In the genomic region with DNA sequence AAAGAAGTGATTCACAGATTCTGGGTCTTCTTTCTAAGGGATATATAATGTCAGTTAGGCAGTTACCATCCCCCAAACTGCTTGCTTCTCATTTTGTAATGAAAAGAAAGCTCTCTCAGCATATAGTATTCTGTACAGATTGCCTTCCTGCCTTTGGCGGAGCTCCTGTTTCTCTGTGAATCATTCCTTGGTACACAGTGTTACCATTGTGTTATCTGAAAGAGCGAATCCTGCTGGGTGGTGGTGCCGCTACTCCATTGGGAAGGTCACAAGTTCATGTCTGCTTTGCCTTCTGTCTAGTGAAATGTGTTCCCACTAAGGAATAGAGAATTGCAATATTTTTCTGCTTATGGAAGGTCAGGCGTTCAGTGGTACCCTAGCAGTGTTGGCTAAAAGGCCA, we compare ENCODE assay signal across 15 cellular contexts.
A peak's percentile ranks its signal among the peaks of the same experiment; 100 is the strongest.
DNase-seq lines count a peak whose midpoint lies in the region; TF ChIP-seq lines count a peak whose summit lies in the region.
"Had no signal": no experiment of that assay in that cellular context is flagged by ENCODE, and none has a peak within 500 bp of the region (broad histone marks: within the 10 kb centered on the region; RNA-seq: fewer than 3 reads in every experiment).

No MANE protein-coding gene starts in this region.

- H3K27ac ChIP-seq in HEK293 (ENCODE audit: extremely low read depth, low read depth, low read length) (no peak overlapping the region), hepatocyte (peak overlapping the region; percentile 55)
- H3K27ac ChIP-seq: BLaER1 had no signal

- DNase-seq in astrocyte of the spinal cord (ENCODE audit: low read depth, low spot score) (peak; percentile 84), hepatocyte (ENCODE audit: low spot score) (peak; percentile 50), progenitor cell of endocrine pancreas (ENCODE audit: low spot score, unreplicated experiment) (no peak), NCI-H510A treated with DMSO at 0.1 percent for 48 hours (lab: John Stamatoyannopoulos, UW) (no peak), RPMI8226 (no peak), endothelial cell (ENCODE audit: low spot score) (no peak), MG63 (no peak)
- DNase-seq: activated B cell treated with CpG ODN at 0.5 μM for 24 hours; activated CD8-positive, alpha-beta memory T cell treated with anti-CD3 and anti-CD28 coated beads, Interleukin-2, amount 50 U/mL, for 4 hours; activated naive CD8-positive, alpha-beta T cell treated with anti-CD3 and anti-CD28 coated beads, Interleukin-2, amount 10 ng/mL, durations not matched to agents 7 days and 5 days; effector CD8-positive, alpha-beta T cell; EL had no signal

- H2AFZ ChIP-seq in hepatocyte, result no peak overlapping the region

- H3K9me3 Mint-ChIP-seq in progenitor cell of endocrine pancreas (ENCODE audit: low read depth), result peaks cover 17% of the 10 kb centered on the region
- H3K9me3 Mint-ChIP-seq in endothelial cell (ENCODE audit: unreplicated experiment), result peaks cover 13% of the 10 kb centered on the region

- H3K36me3 ChIP-seq in HEK293 (ENCODE audit: control insufficient read depth in 2 of 2, insufficient read depth in 1 of 2, low read length in 2 of 2) (no peaks in the 10 kb centered on the region), hepatocyte (replicated peaks; ENCODE audit: insufficient read depth, low read depth) (no peaks in the 10 kb centered on the region), MG63 (no peaks in the 10 kb centered on the region)
- H3K36me3 ChIP-seq: BLaER1 had no signal

- no peaks in the 10 kb centered on the region for H3K4me1 ChIP-seq in HEK293 (ENCODE audit: control insufficient read depth, insufficient read depth, low read length)
- H3K4me1 ChIP-seq in hepatocyte (ENCODE audit: insufficient read depth), result no peaks in the 10 kb centered on the region

- CTCF ChIA-PET in HEK293 (lab: Yijun Ruan, JAX), result interaction anchor here (0.8 kb wide), 1 partner anchor 9 kb away, joined by 3 read pairs; no protein-coding TSS in a partner anchor

- H3K4me3 Mint-ChIP-seq in progenitor cell of endocrine pancreas (ENCODE audit: low read depth) (no peak overlapping the region), endothelial cell (ENCODE audit: unreplicated experiment) (no peak overlapping the region)
- H3K4me3 Mint-ChIP-seq: activated B cell treated with CpG ODN at 0.5 μM for 24 hours; activated naive CD8-positive, alpha-beta T cell treated with anti-CD3 and anti-CD28 coated beads, Interleukin-2, amount 10 ng/mL, durations not matched to agents 7 days and 5 days; memory B cell had no signal

- POLR2A ChIA-PET in HEK293 (lab: Yijun Ruan, JAX), result no interaction called here

- WGBS in hepatocyte (ENCODE audit: low lambda C conversion rate, missing lambda C conversion rate), result 49% methylated on average over 4 of the region's 4 CpGs

- H3K4me2 ChIP-seq in hepatocyte, result no peak overlapping the region
- H3K4me2 ChIP-seq: BLaER1 had no signal

- no peaks in the 10 kb centered on the region for H3K27me3 ChIP-seq in hepatocyte
- H3K27me3 ChIP-seq in MG63, result no peaks in the 10 kb centered on the region
- H3K27me3 ChIP-seq: BLaER1 had no signal

- no peaks in the 10 kb centered on the region for H3K9me2 ChIP-seq in hepatocyte (replicated peaks; ENCODE audit: insufficient read depth)

- H3K79me2 ChIP-seq in hepatocyte, result no peaks in the 10 kb centered on the region

- H3K27ac Mint-ChIP-seq in progenitor cell of endocrine pancreas (peak overlapping the region; percentile 29), endothelial cell (ENCODE audit: unreplicated experiment) (no peak overlapping the region)
- H3K27ac Mint-ChIP-seq: activated B cell treated with CpG ODN at 0.5 μM for 24 hours; activated naive CD8-positive, alpha-beta T cell treated with anti-CD3 and anti-CD28 coated beads, Interleukin-2, amount 10 ng/mL, durations not matched to agents 7 days and 5 days; memory B cell had no signal

- H4K20me1 ChIP-seq in hepatocyte (ENCODE audit: insufficient read depth, poor library complexity, severe bottlenecking), result no peaks in the 10 kb centered on the region
- H4K20me1 ChIP-seq: BLaER1 had no signal

- H3K9me3 ChIP-seq in HEK293 (ENCODE audit: control insufficient read depth, insufficient read depth, low read depth, low read length), result no peaks in the 10 kb centered on the region
- no peaks in the 10 kb centered on the region for H3K9me3 ChIP-seq in hepatocyte (ENCODE audit: low read depth)
- no peaks in the 10 kb centered on the region for H3K9me3 ChIP-seq in MG63

- in situ Hi-C loops in astrocyte of the spinal cord (cut with HindIII; ENCODE audit: low sequenced_read_pairs), result no loop called here

- H3K27me3 Mint-ChIP-seq in progenitor cell of endocrine pancreas (peaks cover 5% of the 10 kb centered on the region), endothelial cell (ENCODE audit: unreplicated experiment) (peaks cover 1% of the 10 kb centered on the region)

- H3K36me3 Mint-ChIP-seq in progenitor cell of endocrine pancreas (ENCODE audit: insufficient read depth) (peaks cover 6% of the 10 kb centered on the region), endothelial cell (ENCODE audit: low read depth, unreplicated experiment) (peaks cover 12% of the 10 kb centered on the region)
- H3K36me3 Mint-ChIP-seq: activated naive CD8-positive, alpha-beta T cell treated with anti-CD3 and anti-CD28 coated beads, Interleukin-2, amount 10 ng/mL, durations not matched to agents 7 days and 5 days had no signal

- H3K4me1 Mint-ChIP-seq in progenitor cell of endocrine pancreas (ENCODE audit: low read depth) (peaks cover 11% of the 10 kb centered on the region), endothelial cell (ENCODE audit: unreplicated experiment) (no peaks in the 10 kb centered on the region)
- H3K4me1 Mint-ChIP-seq: activated B cell treated with CpG ODN at 0.5 μM for 24 hours; activated naive CD8-positive, alpha-beta T cell treated with anti-CD3 and anti-CD28 coated beads, Interleukin-2, amount 10 ng/mL, durations not matched to agents 7 days and 5 days; memory B cell had no signal

- TF ChIP-seq CTCF in HEK293 (tag by site-specific recombination; IDR thresholded peaks at IDR 0.05), result no peak
- no peak for TF ChIP-seq CTCF in astrocyte of the spinal cord (IDR thresholded peaks at IDR 0.05; ENCODE audit: low read depth, low read length)
- TF ChIP-seq CTCF in hepatocyte (IDR thresholded peaks at IDR 0.05; ENCODE audit: poor library complexity), result no peak
- no peak for TF ChIP-seq CTCF in progenitor cell of endocrine pancreas (IDR thresholded peaks at IDR 0.05; ENCODE audit: unreplicated experiment)
- TF ChIP-seq CTCF in endothelial cell (IDR thresholded peaks at IDR 0.05; ENCODE audit: unreplicated experiment), result no peak

- H3K4me3 ChIP-seq in HEK293 (ENCODE audit: low read depth, low read length) (no peak overlapping the region), astrocyte of the spinal cord (ENCODE audit: low read depth, low read length) (no peak overlapping the region), hepatocyte (no peak overlapping the region), MG63 (no peak overlapping the region)
- H3K4me3 ChIP-seq: BLaER1 had no signal

TF ChIP-seq in HEK293, 187 proteins besides CTCF, POLR2A, EP300 and RAD21:
- TF ChIP-seq ZNF792 (tag by site-specific recombination; IDR thresholded peaks at IDR 0.05) (no peak), FEZF1 (tag by site-specific recombination; IDR thresholded peaks at IDR 0.05) (0 out of 2 replicates have a peak, but pooled peaks have one; percentile 5), TRIM28 (IDR thresholded peaks at IDR 0.05; ENCODE audit: borderline replicate concordance, low read length) (peak; percentile 88)
TF ChIP-seq in HEK293: peak in this region for 2.

Comparison
In these comparisons a context has a peak if more than half of its experiments do, and no peak if none do; other contexts are left out.
1. DNase-seq: peak in astrocyte of the spinal cord (single experiment) and hepatocyte (single experiment); none in progenitor cell of endocrine pancreas (single experiment), NCI-H510A treated with DMSO at 0.1 percent for 48 hours (single experiment), RPMI8226 (single experiment), endothelial cell (single experiment) and MG63 (single experiment).